In the genomic region with DNA sequence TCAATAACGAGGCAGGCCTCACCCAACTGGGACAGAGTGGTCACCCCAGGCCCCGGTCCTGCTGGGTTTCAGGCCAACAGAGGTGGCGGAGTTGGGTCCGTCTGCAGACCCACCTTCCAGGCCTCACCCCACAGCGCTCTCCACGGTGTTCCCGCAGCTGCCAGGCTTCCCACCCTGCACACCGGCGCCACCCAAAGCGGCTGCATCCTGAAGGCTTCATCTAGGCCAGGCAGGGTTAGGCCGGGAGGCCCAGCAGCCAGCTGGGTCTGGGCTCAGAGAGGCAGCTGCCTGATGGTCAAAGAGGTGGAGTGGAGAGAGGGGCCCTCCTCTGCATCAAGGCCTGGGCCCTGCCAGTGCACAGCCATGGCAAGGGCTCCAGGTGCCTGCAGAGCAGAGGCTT, we compare ENCODE assay signal across 29 cellular contexts.
"Had no signal": no experiment of that assay in that cellular context is flagged by ENCODE, and none has a peak within 500 bp of the region (broad histone marks: within the 10 kb centered on the region; RNA-seq: fewer than 3 reads in every experiment).

No MANE protein-coding gene starts in this region.

- H3K27ac ChIP-seq: adrenal gland, body of pancreas, esophagus squamous epithelium, gastroesophageal sphincter, heart right ventricle had no signal

- FAIRE-seq: colon had no signal

- DNase-seq: activated CD4-positive, alpha-beta memory T cell treated with anti-CD3 and anti-CD28 coated beads for 36 hours; activated CD4-positive, alpha-beta T cell treated with anti-CD3 and anti-CD28 coated beads for 36 hours; activated CD4-positive, alpha-beta T cell treated with anti-CD3 and anti-CD28 coated beads, Interleukin-2, amount 10 ng/mL, durations not matched to agents 24 days and 14 days; activated CD4-positive, CD25-positive, alpha-beta regulatory T cell; activated CD4-positive, CD25-positive, alpha-beta regulatory T cell treated with anti-CD3 and anti-CD28 coated beads, Interleukin-2, amount 50 U/mL, for 72 hours; activated CD8-positive, alpha-beta memory T cell treated with anti-CD3 and anti-CD28 coated beads, Interleukin-2, amount 10 ng/mL, durations not matched to agents 7 days and 5 days; activated CD8-positive, alpha-beta memory T cell treated with anti-CD3 and anti-CD28 coated beads, Interleukin-2, amount 50 U/mL, for 4 hours; activated CD8-positive, alpha-beta T cell treated with anti-CD3 and anti-CD28 coated beads, Interleukin-2, amount 10 ng/mL, durations not matched to agents 7 days and 5 days; activated effector memory CD4-positive, alpha-beta T cell treated with anti-CD3 and anti-CD28 coated beads, Interleukin-2, amount 50 U/mL, for 16 hours; activated naive CD4-positive, alpha-beta T cell treated with anti-CD3 and anti-CD28 coated beads for 36 hours; activated naive CD8-positive, alpha-beta T cell treated with anti-CD3 and anti-CD28 coated beads for 36 hours; activated naive CD8-positive, alpha-beta T cell treated with anti-CD3 and anti-CD28 coated beads, Interleukin-2, amount 50 U/mL, for 24 hours; activated T-cell treated with anti-CD3 and anti-CD28 coated beads, Interleukin-2, amount 50 U/mL, for 1 hour; activated T-cell treated with anti-CD3 and anti-CD28 coated beads, Interleukin-2, amount 50 U/mL, for 48 hours; adrenal gland; amygdala; aorta; body of pancreas; caudate nucleus; cortex of kidney; dermis blood vessel endothelial cell; effector CD8-positive, alpha-beta T cell; erythroblast; esophagus squamous epithelium; foreskin melanocyte; heart right ventricle; T-helper 2 cell had no signal

- ATAC-seq: activated CD4-positive, alpha-beta T cell treated with anti-CD3 and anti-CD28 coated beads for 36 hours; activated CD8-positive, alpha-beta memory T cell treated with anti-CD3 and anti-CD28 coated beads, Interleukin-2, amount 10 ng/mL, durations not matched to agents 7 days and 5 days; activated CD8-positive, alpha-beta T cell treated with anti-CD3 and anti-CD28 coated beads, Interleukin-2, amount 10 ng/mL, durations not matched to agents 7 days and 5 days; activated naive CD8-positive, alpha-beta T cell treated with anti-CD3 and anti-CD28 coated beads, Interleukin-2, amount 50 U/mL, for 24 hours; body of pancreas; gastroesophageal sphincter had no signal

- H3K4me1 ChIP-seq: adrenal gland, body of pancreas, esophagus squamous epithelium, gastroesophageal sphincter had no signal

- H3K4me3 ChIP-seq: adrenal gland, body of pancreas, esophagus squamous epithelium, gastroesophageal sphincter, heart right ventricle had no signal

- H3K27me3 ChIP-seq: adrenal gland, body of pancreas, esophagus squamous epithelium, gastroesophageal sphincter, heart right ventricle had no signal

- H3K9me3 ChIP-seq: adrenal gland, body of pancreas, esophagus squamous epithelium, gastroesophageal sphincter had no signal
